ENCODE assay signal across 8 cellular contexts in genomic region chr11:6353367-6353987, GRCh38. TPM values are rescaled to one million over a fixed set of nuclear protein-coding genes. Genes with fewer than 3 reads are reported as not detected.
A peak's percentile ranks its signal among the peaks of the same experiment; 100 is the strongest.
DNase-seq lines count a peak whose midpoint lies in the region; ATAC-seq and TF ChIP-seq lines count a peak whose summit lies in the region.

No MANE protein-coding gene starts in this region.

- H3K23ac ChIP-seq in mesendoderm (ENCODE audit: low read length) = no peak overlapping the region

- no peaks in the 10 kb centered on the region for H3K9me3 Mint-ChIP-seq in stimulated activated effector memory CD8-positive, alpha-beta T cell treated with anti-CD3 and anti-CD28 coated beads, Interleukin-12 subunit alpha, Interleukin-12 subunit beta, amount 100 ng/mL, for 72 hours

- CTCF ChIA-PET in BJ (lab: Yijun Ruan, JAX) = interaction anchor here (0.6 to 9.2 kb wide), 49 partner anchors 10 to 636 kb away, joined by 3 to 138 read pairs (median 5); partner anchors contain the start of genes CAVIN3 and FHIP1B

- no peak overlapping the region for H4K5ac ChIP-seq in mesendoderm (ENCODE audit: low read length)

- H3K27ac ChIP-seq in mesendoderm (ENCODE audit: low read depth, low read length) = no peak overlapping the region

- no peak overlapping the region for H3K9ac ChIP-seq in mesendoderm (ENCODE audit: low read length)

- H2BK15ac ChIP-seq in mesendoderm (replicated peaks; ENCODE audit: low read depth) = no peak overlapping the region

- H2BK120ac ChIP-seq in mesendoderm (ENCODE audit: low read depth, low read length) = no peak overlapping the region

- TF ChIP-seq CTCF in BJ (IDR thresholded peaks at IDR 0.05; ENCODE audit: insufficient read depth, low read depth, low read length) = peak; percentile 95

- DNase-seq in BJ (ENCODE audit: low read depth) (no peak), NCI-H510A treated with DMSO at 0.1 percent for 48 hours (lab: John Stamatoyannopoulos, UW) (peak; percentile 86), mesendoderm (peak; percentile 99)
- DNase-seq in activated CD4-positive, alpha-beta T cell treated with anti-CD3 and anti-CD28 coated beads, Interleukin-2, amount 50 U/mL, for 48 hours = peak; percentile 60 to 68
- DNase-seq in effector CD8-positive, alpha-beta T cell (lab: John Stamatoyannopoulos, UW) = peak; percentile 32
- peak; percentile 47 to 80 for DNase-seq in stimulated activated effector memory CD8-positive, alpha-beta T cell treated with anti-CD3 and anti-CD28 coated beads, Interleukin-12 subunit alpha, Interleukin-12 subunit beta, amount 100 ng/mL, for 72 hours (ENCODE audit: low spot score in 2 of 2)

- no peaks in the 10 kb centered on the region for H3K79me2 ChIP-seq in mesendoderm (ENCODE audit: control insufficient read depth, insufficient read depth, low read length)

- ATAC-seq in GM19043 (IDR thresholded peaks at IDR 0.05; ENCODE audit: low read depth, unreplicated experiment) (peak; percentile 76), HG03342 (IDR thresholded peaks at IDR 0.05; ENCODE audit: unreplicated experiment) (peak; percentile 77)
- ATAC-seq in stimulated activated effector memory CD8-positive, alpha-beta T cell treated with anti-CD3 and anti-CD28 coated beads, Interleukin-12 subunit alpha, Interleukin-12 subunit beta, amount 100 ng/mL, for 72 hours = no peak

- H3K79me1 ChIP-seq in mesendoderm (ENCODE audit: low read length) = no peaks in the 10 kb centered on the region

- H3K27me3 ChIP-seq in BJ (ENCODE audit: control insufficient read depth, insufficient read depth, low read length) (no peaks in the 10 kb centered on the region), mesendoderm (ENCODE audit: insufficient read depth, low read length, poor library complexity) (no peaks in the 10 kb centered on the region)

- H3K4me3 Mint-ChIP-seq in stimulated activated effector memory CD8-positive, alpha-beta T cell treated with anti-CD3 and anti-CD28 coated beads, Interleukin-12 subunit alpha, Interleukin-12 subunit beta, amount 100 ng/mL, for 72 hours = no peak overlapping the region

- H2BK5ac ChIP-seq in mesendoderm (ENCODE audit: low read length) = no peak overlapping the region

- no peaks in the 10 kb centered on the region for H3K4me1 ChIP-seq in mesendoderm (ENCODE audit: control insufficient read depth, low read depth, low read length)

- H3K56ac ChIP-seq in mesendoderm (ENCODE audit: low read length) = no peak overlapping the region

- H2AK5ac ChIP-seq in mesendoderm (ENCODE audit: low read length) = no peak overlapping the region

- H3K4ac ChIP-seq in mesendoderm (ENCODE audit: low read depth, low read length) = no peak overlapping the region

- H3K18ac ChIP-seq in mesendoderm (ENCODE audit: low read length) = no peak overlapping the region

- peaks cover 46% of the 10 kb centered on the region for H3K4me1 Mint-ChIP-seq in stimulated activated effector memory CD8-positive, alpha-beta T cell treated with anti-CD3 and anti-CD28 coated beads, Interleukin-12 subunit alpha, Interleukin-12 subunit beta, amount 100 ng/mL, for 72 hours

- no peak overlapping the region for H4K8ac ChIP-seq in mesendoderm (ENCODE audit: low read depth, low read length)

- no peaks in the 10 kb centered on the region for H3K36me3 Mint-ChIP-seq in stimulated activated effector memory CD8-positive, alpha-beta T cell treated with anti-CD3 and anti-CD28 coated beads, Interleukin-12 subunit alpha, Interleukin-12 subunit beta, amount 100 ng/mL, for 72 hours

- POLR2A ChIA-PET in BJ (lab: Charles Lee) = no interaction called here

- no CpG with 5 or more reads among the region's 5 CpGs for WGBS in mesendoderm (ENCODE audit: extremely low coverage, insufficient coverage, low lambda C conversion rate)

- H3K27ac Mint-ChIP-seq in stimulated activated effector memory CD8-positive, alpha-beta T cell treated with anti-CD3 and anti-CD28 coated beads, Interleukin-12 subunit alpha, Interleukin-12 subunit beta, amount 100 ng/mL, for 72 hours = no peak overlapping the region

- H3K36me3 ChIP-seq in BJ (ENCODE audit: control insufficient read depth, insufficient read depth, low read length) (no peaks in the 10 kb centered on the region), mesendoderm (ENCODE audit: control insufficient read depth, insufficient read depth, low read length) (no peaks in the 10 kb centered on the region)

- H3K4me3 ChIP-seq in BJ (ENCODE audit: low read depth, low read length) (no peak overlapping the region), mesendoderm (ENCODE audit: low read length) (no peak overlapping the region)

- no peak overlapping the region for H3K4me2 ChIP-seq in mesendoderm (ENCODE audit: low read length)

RNA-seq across cellular contexts. Expression of gene CAVIN3, which starts 33.2 kb away (rescaled TPM):
- polyA plus RNA-seq in BJ (2011; rRNA removed) = 81.8 and 134 TPM in 2 replicates
- 17.5 and 19.7 TPM in 2 replicates for polyA minus RNA-seq in BJ (2011; rRNA and poly(A)+ RNA removed)
- polyA plus RNA-seq in mesendoderm (2013, experiment 1 of 2) = 15.8 TPM
- 16.5 TPM for polyA plus RNA-seq in mesendoderm (2013, experiment 2 of 2)

RNA-seq across cellular contexts. Expression of gene SMPD1, which starts 36.8 kb away (rescaled TPM):
- polyA plus RNA-seq in BJ (2011; rRNA removed) = 76.1 and 118 TPM in 2 replicates
- polyA minus RNA-seq in BJ (2011; rRNA and poly(A)+ RNA removed) = 43.3 and 56.4 TPM in 2 replicates
- 5.6 TPM for polyA plus RNA-seq in mesendoderm (2013, experiment 1 of 2)
- 5.4 TPM for polyA plus RNA-seq in mesendoderm (2013, experiment 2 of 2)
